1 cellular context compared by ENCODE assay signal in the genomic region with DNA sequence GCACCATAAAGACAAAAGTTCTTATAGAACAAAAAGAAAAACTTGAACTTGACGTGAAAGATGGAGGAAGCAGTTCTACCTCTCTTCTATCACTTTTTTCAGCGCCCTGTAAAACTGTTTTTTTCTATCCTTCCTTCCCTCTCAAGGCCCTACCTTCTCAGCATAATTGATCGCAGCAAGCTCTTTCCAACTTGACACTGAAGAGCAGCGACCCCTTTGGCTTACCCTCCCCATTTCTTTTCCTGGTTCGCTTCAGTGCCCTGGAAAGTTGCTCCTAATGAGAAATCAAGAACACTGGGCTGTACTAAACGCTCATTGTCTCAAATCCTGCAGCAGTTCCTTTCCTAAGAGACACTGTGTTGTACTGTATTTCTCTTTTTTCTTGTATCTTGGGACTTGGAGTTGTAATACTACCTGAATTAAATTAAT.
TF ChIP-seq lines count a peak whose summit lies in the region.

No MANE protein-coding gene starts in this region.

TF ChIP-seq in IMR-90, 13 proteins besides CTCF, POLR2A, EP300 and RAD21 (continued from another document):
- TF ChIP-seq ELK1 (IDR thresholded peaks at IDR 0.05; ENCODE audit: borderline replicate concordance, low read depth, low read length): no peak
